ENCODE assay signal across 9 cellular contexts in the genomic region with DNA sequence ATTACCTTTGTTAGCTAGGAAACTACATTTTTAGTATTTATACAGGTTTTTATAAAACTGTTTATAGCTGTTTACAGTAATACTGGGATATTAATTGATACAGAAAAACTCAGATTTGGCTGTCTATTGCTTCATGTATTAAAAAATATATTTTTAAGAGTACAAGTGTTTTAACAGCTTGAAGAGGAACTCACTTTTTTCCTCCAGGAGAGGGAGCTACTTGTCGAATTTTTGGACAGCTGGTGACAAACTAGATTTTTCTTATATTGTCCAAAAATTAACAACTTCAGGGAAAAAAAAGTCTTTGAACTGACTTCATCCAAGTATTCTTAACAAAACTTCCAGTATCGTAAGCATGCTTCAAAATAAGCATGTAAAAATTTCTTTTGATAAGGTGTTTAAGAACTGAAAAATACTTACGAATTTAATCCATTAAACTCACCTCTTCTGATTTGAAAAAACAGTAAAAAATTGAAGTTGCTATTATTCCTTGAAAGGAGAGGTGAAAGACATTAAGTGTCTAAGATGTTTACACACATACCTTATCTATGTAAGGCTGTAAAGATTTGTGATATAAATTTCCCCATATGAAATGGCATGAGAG. TPM values are rescaled to one million over a fixed set of nuclear protein-coding genes. Genes with fewer than 3 reads are reported as not detected.
DNase-seq lines count a peak whose midpoint lies in the region; ATAC-seq and TF ChIP-seq lines count a peak whose summit lies in the region.
"Had no signal": no experiment of that assay in that cellular context is flagged by ENCODE, and none has a peak within 500 bp of the region (broad histone marks: within the 10 kb centered on the region; RNA-seq: fewer than 3 reads in every experiment).

No MANE protein-coding gene starts in this region.

- TF ChIP-seq CTCF in astrocyte of the cerebellum (IDR thresholded peaks at IDR 0.05; ENCODE audit: low read depth, low read length, missing control alignments) = peak; percentile 57
- peak; percentile 29 to 49 for TF ChIP-seq CTCF in left lung (IDR thresholded peaks at IDR 0.05)
- TF ChIP-seq CTCF in uterus (IDR thresholded peaks at IDR 0.05) = peak; percentile 32 to 47 (median 46)

- no peak for TF ChIP-seq POLR2A in uterus (IDR thresholded peaks at IDR 0.05)

- ATAC-seq in left lung = no peak
- no peak for ATAC-seq in GM19452 (IDR thresholded peaks at IDR 0.05; ENCODE audit: unreplicated experiment)
- ATAC-seq: activated naive CD4-positive, alpha-beta T cell treated with anti-CD3 and anti-CD28 coated beads, Interleukin-2, amount 50 U/mL, for 72 hours had no signal

- in situ Hi-C loops in astrocyte of the cerebellum (cut with HindIII; ENCODE audit: low sequenced_read_pairs) = no loop called here

- no peaks in the 10 kb centered on the region for H3K9me3 ChIP-seq in left lung
- no peaks in the 10 kb centered on the region for H3K9me3 ChIP-seq in uterus

- H3K27me3 ChIP-seq in left lung = no peaks in the 10 kb centered on the region
- H3K27me3 ChIP-seq in uterus = no peaks in the 10 kb centered on the region

- H3K4me1 ChIP-seq in left lung (peaks cover 24 to 71% of the 10 kb centered on the region in 2 donors), uterus (no peaks in the 10 kb centered on the region)

- peak; percentile 14 for DNase-seq in NCI-H345 (lab: John Stamatoyannopoulos, UW)
- no peak for DNase-seq in NCI-H345 treated with DMSO at 0.1 percent for 48 hours (lab: John Stamatoyannopoulos, UW; ENCODE audit: unreplicated experiment)
- peak; percentile 55 for DNase-seq in NCI-H1694 (lab: John Stamatoyannopoulos, UW)
- DNase-seq in astrocyte of the cerebellum (ENCODE audit: low read depth) = peak; percentile 62
- no peak for DNase-seq in left lung
- no peak for DNase-seq in uterus
- DNase-seq in NCI-H187 treated with DMSO at 0.1 percent for 48 hours (lab: John Stamatoyannopoulos, UW) = no peak

- H3K4me3 ChIP-seq in astrocyte of the cerebellum (ENCODE audit: low read depth, low read length) = no peak overlapping the region
- H3K4me3 ChIP-seq in left lung = no peak overlapping the region
- no peak overlapping the region for H3K4me3 ChIP-seq in uterus

- intact Hi-C loops in left lung (cut with DNase I) = loop anchor here in 1 of 2 donors (10.0 kb wide), 1 partner anchor 799 kb away; no protein-coding TSS in a partner anchor
- intact Hi-C loops in uterus (cut with DNase I; ENCODE audit: low total_unique reads) = no loop called here

- H3K27ac ChIP-seq in left lung (no peak overlapping the region), uterus (peak overlapping the region in 1 of 2 donors; percentile 98)

- H3K36me3 ChIP-seq in left lung (no peaks in the 10 kb centered on the region), uterus (no peaks in the 10 kb centered on the region)

RNA-seq across cellular contexts. Expression of a gene that starts 4.0 kb away (rescaled TPM):
- total RNA-seq in left lung (10 to 100 TPM; 27.5 to 29.6 TPM), uterus (100 to 1,000 TPM in 1 of 4 donors, 10 to 100 TPM in 2, 1 to 10 TPM in 1; 10.0 to 102 (median 34.3) TPM)

Comparison
In these comparisons a context has a peak if more than half of its experiments do, and no peak if none do; other contexts are left out.
1. DNase-seq: peak in NCI-H345 (single experiment), NCI-H1694 (single experiment) and astrocyte of the cerebellum (single experiment); none in NCI-H345 treated with DMSO at 0.1 percent for 48 hours (single experiment), left lung (0 of 2), uterus (0 of 2) and NCI-H187 treated with DMSO at 0.1 percent for 48 hours (single experiment).
2. Peak in every context shown above with its lines, with median percentiles within 50 percentile points of each other: CTCF ChIP-seq.